Comparison of ENCODE assay signal across 12 cellular contexts in the genomic region with DNA sequence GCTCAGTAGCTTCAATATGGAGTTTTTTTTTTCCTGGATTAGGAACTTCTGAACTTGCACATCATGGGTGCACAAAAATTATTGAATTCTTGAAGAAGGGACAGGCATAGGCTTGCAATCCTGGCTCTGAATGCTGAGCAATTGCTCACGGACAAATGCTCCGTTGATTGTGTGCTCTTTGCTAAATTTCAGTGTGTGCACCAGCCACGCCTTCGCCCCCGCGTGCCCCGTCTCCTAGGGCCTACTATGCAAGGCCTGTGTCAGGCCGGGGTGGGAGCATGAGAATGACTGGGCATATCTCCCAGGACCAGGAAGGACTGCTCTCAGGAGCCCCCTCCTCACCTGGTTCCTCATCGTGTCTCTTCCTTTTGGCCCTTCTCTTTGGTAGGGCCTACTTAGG. TPM values are rescaled to one million over a fixed set of nuclear protein-coding genes. Genes with fewer than 3 reads are reported as not detected.
DNase-seq lines count a peak whose midpoint lies in the region; ATAC-seq and TF ChIP-seq lines count a peak whose summit lies in the region.
"Had no signal": no experiment of that assay in that cellular context is flagged by ENCODE, and none has a peak within 500 bp of the region (broad histone marks: within the 10 kb centered on the region; RNA-seq: fewer than 3 reads in every experiment).

No MANE protein-coding gene starts in this region.

- TF ChIP-seq CTCF in mammary epithelial cell (conservative IDR thresholded peaks at IDR 0.05 in 1 of 2, IDR thresholded peaks at IDR 0.05 in 1 of 2; ENCODE audit: extremely low read depth in 1 of 2, insufficient read depth in 1 of 2, low read depth in 1 of 2, low read length in 2 of 2): no peak
- no peak for TF ChIP-seq CTCF in upper lobe of left lung (IDR thresholded peaks at IDR 0.05)

- no peaks in the 10 kb centered on the region for H3K9me3 ChIP-seq in mammary epithelial cell (replicated peaks; ENCODE audit: insufficient read depth, low read length)
- no peaks in the 10 kb centered on the region for H3K9me3 ChIP-seq in muscle layer of colon (ENCODE audit: low read length)
- no peaks in the 10 kb centered on the region for H3K9me3 ChIP-seq in upper lobe of left lung

- intact Hi-C loops in mammary epithelial cell (cut with micrococcal nuclease): no loop called here

- no peaks in the 10 kb centered on the region for H3K9me3 Mint-ChIP-seq in activated naive CD8-positive, alpha-beta T cell (ENCODE audit: low read depth)
- no peaks in the 10 kb centered on the region for H3K9me3 Mint-ChIP-seq in activated naive CD8-positive, alpha-beta T cell treated with anti-CD3 and anti-CD28 coated beads, Interleukin-2, amount 50 U/mL, for 24 hours
- H3K9me3 Mint-ChIP-seq: HFFc6; T-helper 2 cell treated with Interferon-gamma antibody and Interleukin-4, amounts not matched to agents 5 μg/mL and 100 μg/mL, for 36 hours had no signal

- no TSS peak for BruUV-seq in mammary epithelial cell (replicated peaks; lab: Mats Ljungman, UMichigan)

- H3K4me3 ChIP-seq in mammary epithelial cell (replicated peaks in 1 of 3; ENCODE audit: insufficient read depth in 1 of 3, low read depth in 2 of 3, low read length in 3 of 3) (no peak overlapping the region), muscle layer of colon (ENCODE audit: low read depth in 1 of 2, low read length in 2 of 2) (no peak overlapping the region), upper lobe of left lung (no peak overlapping the region)

- no peak for ATAC-seq in activated naive CD8-positive, alpha-beta T cell treated with anti-CD3 and anti-CD28 coated beads, Interleukin-2, amount 50 U/mL, for 24 hours
- ATAC-seq in upper lobe of left lung (ENCODE audit: low FRiP score in 2 of 2): no peak
- ATAC-seq in GM21423 (IDR thresholded peaks at IDR 0.05; ENCODE audit: unreplicated experiment): no peak

- peak overlapping the region; percentile 51 for H3K27ac Mint-ChIP-seq in activated naive CD8-positive, alpha-beta T cell
- H3K27ac Mint-ChIP-seq in activated naive CD8-positive, alpha-beta T cell treated with anti-CD3 and anti-CD28 coated beads, Interleukin-2, amount 50 U/mL, for 24 hours: no peak overlapping the region
- H3K27ac Mint-ChIP-seq: T-helper 2 cell treated with Interferon-gamma antibody and Interleukin-4, amounts not matched to agents 5 μg/mL and 100 μg/mL, for 36 hours had no signal

- DNase-seq in activated naive CD8-positive, alpha-beta T cell treated with anti-CD3 and anti-CD28 coated beads, Interleukin-2, amount 50 U/mL, for 24 hours: no peak
- peak; percentile 69 for DNase-seq in mammary epithelial cell
- no peak for DNase-seq in upper lobe of left lung
- no peak for DNase-seq in NCI-H187 treated with DMSO at 0.1 percent for 48 hours (lab: John Stamatoyannopoulos, UW)
- DNase-seq in NCI-H510A treated with DMSO at 0.1 percent for 48 hours (lab: John Stamatoyannopoulos, UW): no peak
- DNase-seq: HFFc6, NCI-H2029, small intestine had no signal

- H3K27ac ChIP-seq in mammary epithelial cell (ENCODE audit: insufficient read depth, low read depth, low read length) (peak overlapping the region; percentile 51), muscle layer of colon (ENCODE audit: low read depth, low read length) (peak overlapping the region; percentile 62), upper lobe of left lung (peak overlapping the region; percentile 43 to 91 (median 72))

- dilution Hi-C loops in mammary epithelial cell (cut with HindIII; ENCODE audit: low sequenced_read_pairs): no loop called here

- H3K9ac ChIP-seq in mammary epithelial cell (ENCODE audit: insufficient read depth, low read length) (peak overlapping the region; percentile 2), muscle layer of colon (ENCODE audit: low read length) (no peak overlapping the region)

- TF ChIP-seq POLR2A in upper lobe of left lung (IDR thresholded peaks at IDR 0.05): no peak

- H3K4me1 Mint-ChIP-seq in activated naive CD8-positive, alpha-beta T cell (ENCODE audit: low read depth): peaks cover 74% of the 10 kb centered on the region
- H3K4me1 Mint-ChIP-seq in activated naive CD8-positive, alpha-beta T cell treated with anti-CD3 and anti-CD28 coated beads, Interleukin-2, amount 50 U/mL, for 24 hours: peaks cover 57% of the 10 kb centered on the region

- WGBS in mammary epithelial cell (ENCODE audit: low coverage, missing lambda C conversion rate): 1% methylated on average over 9 of the region's 9 CpGs
- WGBS in upper lobe of left lung, 2 donors: 73 to 77% methylated on average over 9 of the region's 9 CpGs

- H3K4me2 ChIP-seq in mammary epithelial cell (ENCODE audit: insufficient read depth, low read depth, low read length): peak overlapping the region; percentile 9

- peak overlapping the region; percentile 12 for H2AFZ ChIP-seq in mammary epithelial cell (ENCODE audit: low read depth, low read length)

- no peak overlapping the region for H3K4me3 Mint-ChIP-seq in activated naive CD8-positive, alpha-beta T cell
- H3K4me3 Mint-ChIP-seq in activated naive CD8-positive, alpha-beta T cell treated with anti-CD3 and anti-CD28 coated beads, Interleukin-2, amount 50 U/mL, for 24 hours: no peak overlapping the region
- H3K4me3 Mint-ChIP-seq: T-helper 2 cell treated with Interferon-gamma antibody and Interleukin-4, amounts not matched to agents 5 μg/mL and 100 μg/mL, for 36 hours had no signal

- H3K79me2 ChIP-seq in mammary epithelial cell (ENCODE audit: insufficient read depth, low read length): peaks cover 23% of the 10 kb centered on the region

- H3K27me3 ChIP-seq in mammary epithelial cell (ENCODE audit: insufficient read depth, low read length): no peaks in the 10 kb centered on the region
- no peaks in the 10 kb centered on the region for H3K27me3 ChIP-seq in muscle layer of colon (ENCODE audit: control insufficient read depth in 1 of 2, insufficient read depth in 2 of 2, low read length in 2 of 2)
- H3K27me3 ChIP-seq in upper lobe of left lung: no peaks in the 10 kb centered on the region

- H3K36me3 Mint-ChIP-seq in activated naive CD8-positive, alpha-beta T cell: no peaks in the 10 kb centered on the region
- no peaks in the 10 kb centered on the region for H3K36me3 Mint-ChIP-seq in activated naive CD8-positive, alpha-beta T cell treated with anti-CD3 and anti-CD28 coated beads, Interleukin-2, amount 50 U/mL, for 24 hours (ENCODE audit: low read depth)

- H4K20me1 ChIP-seq in mammary epithelial cell (ENCODE audit: insufficient read depth, low read length): no peaks in the 10 kb centered on the region

- in situ Hi-C loops in mammary epithelial cell (cut with MboI; ENCODE audit: low sequenced_read_pairs in 2 of 2): no loop called here

- H3K36me3 ChIP-seq in mammary epithelial cell (ENCODE audit: insufficient read depth, low read length): no peaks in the 10 kb centered on the region
- H3K36me3 ChIP-seq in muscle layer of colon (ENCODE audit: insufficient read depth, low read length): no peaks in the 10 kb centered on the region
- no peaks in the 10 kb centered on the region for H3K36me3 ChIP-seq in upper lobe of left lung

- H3K4me1 ChIP-seq in mammary epithelial cell (ENCODE audit: insufficient read depth, low read length) (peaks cover 67% of the 10 kb centered on the region), muscle layer of colon (ENCODE audit: insufficient read depth, low read length) (peaks cover 77% of the 10 kb centered on the region), upper lobe of left lung (peaks cover 71 to 81% (median 79%) of the 10 kb centered on the region in 4 donors)

- no peaks in the 10 kb centered on the region for H3K27me3 Mint-ChIP-seq in activated naive CD8-positive, alpha-beta T cell
- no peaks in the 10 kb centered on the region for H3K27me3 Mint-ChIP-seq in activated naive CD8-positive, alpha-beta T cell treated with anti-CD3 and anti-CD28 coated beads, Interleukin-2, amount 50 U/mL, for 24 hours

- CTCF ChIA-PET in mammary epithelial cell (lab: Charles Lee; ENCODE audit: low non-redundant PET): no interaction called here

- no peak for TF ChIP-seq EP300 in upper lobe of left lung (IDR thresholded peaks at IDR 0.05)

RNA-seq across cellular contexts. Expression of gene IL6R, which starts 17.4 kb away (rescaled TPM):
- total RNA-seq in mammary epithelial cell (10 to 100 TPM; 11.4 to 28.7 TPM), upper lobe of left lung (100 to 1,000 TPM in 3 of 6 donors, 10 to 100 TPM in 3; 59.6 to 126 (median 97.5) TPM)
- polyA plus RNA-seq in mammary epithelial cell: 25.0 TPM
- polyA minus RNA-seq in mammary epithelial cell: 6.9 TPM
